ENCODE assay signal across 9 cellular contexts in the genomic region with DNA sequence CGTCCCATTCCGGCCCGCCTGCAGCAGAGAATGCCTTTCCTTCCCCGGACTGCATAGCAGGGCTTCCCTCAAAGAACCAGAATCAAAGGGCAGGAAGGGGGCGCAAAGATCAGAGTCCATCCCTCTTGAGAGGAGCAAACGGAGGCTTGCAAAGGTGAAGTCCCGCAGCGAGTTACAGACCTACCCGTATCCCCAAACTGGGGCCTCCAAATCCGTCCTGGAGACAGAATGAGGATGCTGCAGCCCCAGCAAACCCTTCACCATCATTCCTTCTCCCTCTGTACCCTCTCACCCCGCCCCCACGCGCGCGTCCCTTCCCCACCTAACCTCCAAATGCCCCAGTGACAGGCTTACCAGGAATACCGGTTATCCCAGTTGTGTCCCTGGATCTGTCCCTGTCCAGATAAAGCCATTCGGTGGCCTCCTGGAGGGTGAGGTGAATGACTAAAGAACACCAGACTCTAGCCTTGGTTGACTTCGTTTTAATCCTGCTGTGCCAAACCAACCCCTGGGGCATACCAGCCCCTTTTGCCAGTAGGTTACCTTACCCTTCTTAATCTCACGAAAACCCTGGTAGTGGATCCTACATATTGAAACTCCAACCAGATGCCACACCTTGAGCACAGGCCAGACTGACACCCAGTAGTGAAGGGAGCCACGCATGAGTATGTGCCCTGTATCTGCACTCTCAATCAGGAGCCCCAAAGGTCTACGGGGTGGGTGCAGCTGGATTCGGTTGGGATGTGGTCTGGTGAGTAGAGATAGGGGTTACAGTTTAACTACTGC. TPM values are rescaled to one million over a fixed set of nuclear protein-coding genes. Genes with fewer than 3 reads are reported as not detected.
DNase-seq lines count a peak whose midpoint lies in the region; ATAC-seq and TF ChIP-seq lines count a peak whose summit lies in the region.
"Had no signal": no experiment of that assay in that cellular context is flagged by ENCODE, and none has a peak within 500 bp of the region (broad histone marks: within the 10 kb centered on the region; RNA-seq: fewer than 3 reads in every experiment).

No MANE protein-coding gene starts in this region.

- H3K4me3 Mint-ChIP-seq in T-helper 1 cell treated with Interleukin-12 subunit alpha and Interleukin-12 subunit beta and Interleukin-4 antibody, amounts not matched to agents 30 μg/mL and 1 μg/mL, for 36 hours, result peak overlapping the region; percentile 59
- H3K4me3 Mint-ChIP-seq in dendritic cell treated with granulocyte-macrophage colony-stimulating factor and Interleukin-4, amounts not matched to agents 40 ng/mL and 50 ng/mL, for 4 days, result peak overlapping the region; percentile 92
- peak overlapping the region; percentile 58 for H3K4me3 Mint-ChIP-seq in memory B cell
- peak overlapping the region; percentile 83 for H3K4me3 Mint-ChIP-seq in type B pancreatic cell

- POLR2A ChIA-PET in PC-9 (lab: Charles Lee; ENCODE audit: unreplicated experiment), result interaction anchor here (1.6 kb wide), 1 partner anchor 181 kb away, joined by 3 read pairs; the partner anchor contains the start of gene OSGEPL1

- H3K36me3 Mint-ChIP-seq in T-helper 1 cell treated with Interleukin-12 subunit alpha and Interleukin-12 subunit beta and Interleukin-4 antibody, amounts not matched to agents 30 μg/mL and 1 μg/mL, for 36 hours (ENCODE audit: low read depth), result peaks cover 4% of the 10 kb centered on the region
- H3K36me3 Mint-ChIP-seq in dendritic cell treated with granulocyte-macrophage colony-stimulating factor and Interleukin-4, amounts not matched to agents 40 ng/mL and 50 ng/mL, for 4 days (ENCODE audit: low read depth), result peaks cover 24% of the 10 kb centered on the region
- H3K36me3 Mint-ChIP-seq in memory B cell, result no peaks in the 10 kb centered on the region
- H3K36me3 Mint-ChIP-seq in type B pancreatic cell, result peaks cover 4% of the 10 kb centered on the region

- H4K20me1 ChIP-seq in PC-9 (ENCODE audit: insufficient read depth), result no peaks in the 10 kb centered on the region

- peak overlapping the region; percentile 99 for H2AFZ ChIP-seq in PC-9

- H3K9me2 ChIP-seq in PC-9 (ENCODE audit: insufficient read depth), result no peaks in the 10 kb centered on the region

- H3F3A ChIP-seq in PC-9 (ENCODE audit: insufficient read depth, low read depth), result peaks cover 13% of the 10 kb centered on the region; the same call in 1 of the 2 replicates

- no peaks in the 10 kb centered on the region for H3K79me2 ChIP-seq in PC-9 (ENCODE audit: low read depth)

- peaks cover 52% of the 10 kb centered on the region for H3K27me3 Mint-ChIP-seq in T-helper 1 cell treated with Interleukin-12 subunit alpha and Interleukin-12 subunit beta and Interleukin-4 antibody, amounts not matched to agents 30 μg/mL and 1 μg/mL, for 36 hours (ENCODE audit: low read depth)
- peaks cover 14% of the 10 kb centered on the region for H3K27me3 Mint-ChIP-seq in dendritic cell treated with granulocyte-macrophage colony-stimulating factor and Interleukin-4, amounts not matched to agents 40 ng/mL and 50 ng/mL, for 4 days
- H3K27me3 Mint-ChIP-seq in memory B cell (peaks cover 28% of the 10 kb centered on the region), type B pancreatic cell (peaks cover 21% of the 10 kb centered on the region)

- ATAC-seq in memory B cell (ENCODE audit: low read depth) (no peak), GM18519 (IDR thresholded peaks at IDR 0.05; ENCODE audit: low FRiP score, unreplicated experiment) (no peak)

- BruUV-seq in PC-9 (replicated peaks; lab: Mats Ljungman, UMichigan), result no TSS peak

- H3K4me1 Mint-ChIP-seq in T-helper 1 cell treated with Interleukin-12 subunit alpha and Interleukin-12 subunit beta and Interleukin-4 antibody, amounts not matched to agents 30 μg/mL and 1 μg/mL, for 36 hours (ENCODE audit: low read depth), result peaks cover 18% of the 10 kb centered on the region
- peaks cover 67% of the 10 kb centered on the region for H3K4me1 Mint-ChIP-seq in dendritic cell treated with granulocyte-macrophage colony-stimulating factor and Interleukin-4, amounts not matched to agents 40 ng/mL and 50 ng/mL, for 4 days (ENCODE audit: low read depth)
- H3K4me1 Mint-ChIP-seq in memory B cell, result peaks cover 14% of the 10 kb centered on the region
- peaks cover 16% of the 10 kb centered on the region for H3K4me1 Mint-ChIP-seq in type B pancreatic cell (ENCODE audit: unreplicated experiment)

- no peaks in the 10 kb centered on the region for H3K9me3 ChIP-seq in PC-9 (ENCODE audit: insufficient read depth, low read depth)

- H3K27ac Mint-ChIP-seq in T-helper 1 cell treated with Interleukin-12 subunit alpha and Interleukin-12 subunit beta and Interleukin-4 antibody, amounts not matched to agents 30 μg/mL and 1 μg/mL, for 36 hours, result no peak overlapping the region
- peak overlapping the region; percentile 76 for H3K27ac Mint-ChIP-seq in dendritic cell treated with granulocyte-macrophage colony-stimulating factor and Interleukin-4, amounts not matched to agents 40 ng/mL and 50 ng/mL, for 4 days
- H3K27ac Mint-ChIP-seq in memory B cell (no peak overlapping the region), type B pancreatic cell (peak overlapping the region; percentile 16)
- H3K27ac Mint-ChIP-seq: activated naive CD4-positive, alpha-beta T cell treated with anti-CD3 and anti-CD28 coated beads, Interleukin-2, amount 50 U/mL, for 72 hours had no signal

- H3K27me3 ChIP-seq in PC-9 (ENCODE audit: insufficient read depth, low read depth), result no peaks in the 10 kb centered on the region

- CTCF ChIA-PET in PC-9 (lab: Charles Lee), result no interaction called here

- no peaks in the 10 kb centered on the region for H3K9me3 Mint-ChIP-seq in T-helper 1 cell treated with Interleukin-12 subunit alpha and Interleukin-12 subunit beta and Interleukin-4 antibody, amounts not matched to agents 30 μg/mL and 1 μg/mL, for 36 hours
- no peaks in the 10 kb centered on the region for H3K9me3 Mint-ChIP-seq in dendritic cell treated with granulocyte-macrophage colony-stimulating factor and Interleukin-4, amounts not matched to agents 40 ng/mL and 50 ng/mL, for 4 days
- H3K9me3 Mint-ChIP-seq in memory B cell, result no peaks in the 10 kb centered on the region
- no peaks in the 10 kb centered on the region for H3K9me3 Mint-ChIP-seq in type B pancreatic cell
- H3K9me3 Mint-ChIP-seq: activated naive CD4-positive, alpha-beta T cell treated with anti-CD3 and anti-CD28 coated beads, Interleukin-2, amount 50 U/mL, for 72 hours had no signal

- peaks cover 21% of the 10 kb centered on the region for H3K4me1 ChIP-seq in PC-9 (replicated peaks; ENCODE audit: insufficient read depth)

- peak overlapping the region; percentile 60; the same call in 1 of the 2 replicates for H3K27ac ChIP-seq in PC-9

- peak overlapping the region; percentile 86 for H3K4me2 ChIP-seq in PC-9

- peak overlapping the region; percentile 73 for H3K4me3 ChIP-seq in PC-9

- no peaks in the 10 kb centered on the region for H3K36me3 ChIP-seq in PC-9 (ENCODE audit: low read depth)

- DNase-seq in T-helper 1 cell, result no peak
- DNase-seq in PC-9, result peak; percentile 42 to 65
- no peak for DNase-seq in memory B cell (ENCODE audit: low spot score in 2 of 2)
- DNase-seq in type B pancreatic cell (ENCODE audit: extremely low spot score, unreplicated experiment), result no peak
- no peak for DNase-seq in COLO829 (ENCODE audit: low spot score)

- TF ChIP-seq CTCF in PC-9 (conservative IDR thresholded peaks at IDR 0.05), result no peak
- no peak for TF ChIP-seq CTCF in type B pancreatic cell (conservative IDR thresholded peaks at IDR 0.05)

- intact Hi-C loops in PC-9 (cut with micrococcal nuclease; ENCODE audit: unreplicated experiment), result loop anchor here (1.0 kb wide), 2 partner anchors 32 to 80 kb away; partner anchors contain the start of gene ASNSD1
- intact Hi-C loops in dendritic cell treated with granulocyte-macrophage colony-stimulating factor and Interleukin-4, amounts not matched to agents 40 ng/mL and 50 ng/mL, for 4 days (cut with micrococcal nuclease), result loop anchor here (5.0 kb wide), 2 partner anchors 36 to 139 kb away; partner anchors contain the start of gene WDR75

RNA-seq across cellular contexts. Expression of gene SLC40A1, which starts 1.0 kb away (rescaled TPM):
- total RNA-seq in PC-9 (2021) (8.0 and 8.2 TPM in 2 replicates), type B pancreatic cell (ENCODE audit: low replicate concordance) (23.0 and 78.9 TPM in 2 replicates)

Comparison
In these comparisons a context has a peak if more than half of its experiments do, and no peak if none do; other contexts are left out.
1. H3K27ac Mint-ChIP-seq: peak in dendritic cell treated with granulocyte-macrophage colony-stimulating factor and Interleukin-4, amounts not matched to agents 40 ng/mL and 50 ng/mL, for 4 days (single experiment) and type B pancreatic cell (single experiment); none in T-helper 1 cell treated with Interleukin-12 subunit alpha and Interleukin-12 subunit beta and Interleukin-4 antibody, amounts not matched to agents 30 μg/mL and 1 μg/mL, for 36 hours (single experiment) and memory B cell (single experiment).
2. DNase-seq: peak in PC-9 (2 of 2); none in T-helper 1 cell (0 of 5), memory B cell (0 of 2), type B pancreatic cell (single experiment) and COLO829 (single experiment).
3. Peak in every context shown above with its lines, with median percentiles within 50 percentile points of each other: H3K4me3 Mint-ChIP-seq.